1 cellular context compared by ENCODE assay signal in the genomic region with DNA sequence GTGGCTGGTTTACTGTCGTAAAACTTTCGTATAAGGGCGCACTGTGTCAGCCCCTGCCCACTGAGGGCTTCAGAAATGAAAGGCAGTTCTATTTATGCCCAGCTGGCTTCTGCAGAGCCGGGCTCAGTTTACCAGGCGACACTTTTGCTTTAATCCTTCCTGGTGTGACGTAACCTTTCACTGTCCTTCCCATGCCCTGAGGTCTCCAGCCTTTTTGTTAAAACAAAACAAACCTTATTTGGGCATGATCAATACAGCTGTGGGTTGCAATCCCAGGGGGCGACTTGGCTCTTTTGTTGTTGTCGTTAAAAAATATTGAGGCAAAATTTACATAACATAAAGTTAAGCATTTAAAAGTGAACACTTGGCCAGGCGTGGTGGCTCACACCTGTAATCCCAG.
A peak's percentile ranks its signal among the peaks of the same experiment; 100 is the strongest.
TF ChIP-seq lines count a peak whose summit lies in the region.

No MANE protein-coding gene starts in this region.

TF ChIP-seq in HepG2, 621 proteins besides CTCF, POLR2A, EP300 and RAD21 (continued from another document and continues in another):
- TF ChIP-seq, protein P1, sequence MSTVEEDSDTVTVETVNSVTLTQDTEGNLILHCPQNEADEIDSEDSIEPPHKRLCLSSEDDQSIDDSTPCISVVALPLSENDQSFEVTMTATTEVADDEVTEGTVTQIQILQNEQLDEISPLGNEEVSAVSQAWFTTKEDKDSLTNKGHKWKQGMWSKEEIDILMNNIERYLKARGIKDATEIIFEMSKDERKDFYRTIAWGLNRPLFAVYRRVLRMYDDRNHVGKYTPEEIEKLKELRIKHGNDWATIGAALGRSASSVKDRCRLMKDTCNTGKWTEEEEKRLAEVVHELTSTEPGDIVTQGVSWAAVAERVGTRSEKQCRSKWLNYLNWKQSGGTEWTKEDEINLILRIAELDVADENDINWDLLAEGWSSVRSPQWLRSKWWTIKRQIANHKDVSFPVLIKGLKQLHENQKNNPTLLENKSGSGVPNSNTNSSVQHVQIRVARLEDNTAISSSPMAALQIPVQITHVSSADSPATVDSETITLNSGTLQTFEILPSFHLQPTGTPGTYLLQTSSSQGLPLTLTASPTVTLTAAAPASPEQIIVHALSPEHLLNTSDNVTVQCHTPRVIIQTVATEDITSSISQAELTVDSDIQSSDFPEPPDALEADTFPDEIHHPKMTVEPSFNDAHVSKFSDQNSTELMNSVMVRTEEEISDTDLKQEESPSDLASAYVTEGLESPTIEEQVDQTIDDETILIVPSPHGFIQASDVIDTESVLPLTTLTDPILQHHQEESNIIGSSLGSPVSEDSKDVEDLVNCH (CRISPR knock-in tag; IDR thresholded peaks at IDR 0.05): no peak
- peak; percentile 52; the same call in 1 of the 2 replicates for TF ChIP-seq ZMYM4 (CRISPR knock-in tag; IDR thresholded peaks at IDR 0.05)
- TF ChIP-seq, protein P2, sequence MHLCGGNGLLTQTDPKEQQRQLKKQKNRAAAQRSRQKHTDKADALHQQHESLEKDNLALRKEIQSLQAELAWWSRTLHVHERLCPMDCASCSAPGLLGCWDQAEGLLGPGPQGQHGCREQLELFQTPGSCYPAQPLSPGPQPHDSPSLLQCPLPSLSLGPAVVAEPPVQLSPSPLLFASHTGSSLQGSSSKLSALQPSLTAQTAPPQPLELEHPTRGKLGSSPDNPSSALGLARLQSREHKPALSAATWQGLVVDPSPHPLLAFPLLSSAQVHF (CRISPR knock-in tag; IDR thresholded peaks at IDR 0.05): no peak
- 0 out of 2 replicates have a peak, but pooled peaks have one; percentile 24 for TF ChIP-seq ZNF350 (CRISPR knock-in tag; IDR thresholded peaks at IDR 0.05; ENCODE audit: borderline replicate concordance, low read depth)
- peak; percentile 44; the same call in 1 of the 2 replicates for TF ChIP-seq ESRRA (CRISPR knock-in tag; IDR thresholded peaks at IDR 0.05; ENCODE audit: low read depth)
- TF ChIP-seq CEBPB (IDR thresholded peaks at IDR 0.05; ENCODE audit: borderline replicate concordance, low read depth, low read length): peak; percentile 60; the same call in 1 of the 2 replicates
- TF ChIP-seq ZNF761 (CRISPR knock-in tag; conservative IDR thresholded peaks at IDR 0.05): no peak
- TF ChIP-seq, protein P3, sequence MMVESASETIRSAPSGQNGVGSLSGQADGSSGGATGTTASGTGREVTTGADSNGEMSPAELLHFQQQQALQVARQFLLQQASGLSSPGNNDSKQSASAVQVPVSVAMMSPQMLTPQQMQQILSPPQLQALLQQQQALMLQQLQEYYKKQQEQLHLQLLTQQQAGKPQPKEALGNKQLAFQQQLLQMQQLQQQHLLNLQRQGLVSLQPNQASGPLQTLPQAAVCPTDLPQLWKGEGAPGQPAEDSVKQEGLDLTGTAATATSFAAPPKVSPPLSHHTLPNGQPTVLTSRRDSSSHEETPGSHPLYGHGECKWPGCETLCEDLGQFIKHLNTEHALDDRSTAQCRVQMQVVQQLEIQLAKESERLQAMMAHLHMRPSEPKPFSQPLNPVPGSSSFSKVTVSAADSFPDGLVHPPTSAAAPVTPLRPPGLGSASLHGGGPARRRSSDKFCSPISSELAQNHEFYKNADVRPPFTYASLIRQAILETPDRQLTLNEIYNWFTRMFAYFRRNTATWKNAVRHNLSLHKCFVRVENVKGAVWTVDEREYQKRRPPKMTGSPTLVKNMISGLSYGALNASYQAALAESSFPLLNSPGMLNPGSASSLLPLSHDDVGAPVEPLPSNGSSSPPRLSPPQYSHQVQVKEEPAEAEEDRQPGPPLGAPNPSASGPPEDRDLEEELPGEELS (CRISPR knock-in tag; IDR thresholded peaks at IDR 0.05): peak; percentile 70
- TF ChIP-seq ZNF772 (CRISPR knock-in tag; IDR thresholded peaks at IDR 0.05): peak; percentile 21; the same call in 1 of the 2 replicates
- TF ChIP-seq, protein P4, sequence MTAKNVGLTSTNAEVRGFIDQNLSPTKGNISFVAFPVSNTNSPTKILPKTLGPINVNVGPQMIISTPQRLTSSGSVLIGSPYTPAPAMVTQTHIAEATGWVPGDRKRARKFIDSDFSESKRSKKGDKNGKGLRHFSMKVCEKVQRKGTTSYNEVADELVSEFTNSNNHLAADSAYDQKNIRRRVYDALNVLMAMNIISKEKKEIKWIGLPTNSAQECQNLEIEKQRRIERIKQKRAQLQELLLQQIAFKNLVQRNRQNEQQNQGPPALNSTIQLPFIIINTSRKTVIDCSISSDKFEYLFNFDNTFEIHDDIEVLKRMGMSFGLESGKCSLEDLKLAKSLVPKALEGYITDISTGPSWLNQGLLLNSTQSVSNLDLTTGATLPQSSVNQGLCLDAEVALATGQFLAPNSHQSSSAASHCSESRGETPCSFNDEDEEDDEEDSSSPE (CRISPR knock-in tag; IDR thresholded peaks at IDR 0.05): no peak
- TF ChIP-seq RARA (CRISPR knock-in tag; IDR thresholded peaks at IDR 0.05): peak; percentile 93
- TF ChIP-seq, protein P5, sequence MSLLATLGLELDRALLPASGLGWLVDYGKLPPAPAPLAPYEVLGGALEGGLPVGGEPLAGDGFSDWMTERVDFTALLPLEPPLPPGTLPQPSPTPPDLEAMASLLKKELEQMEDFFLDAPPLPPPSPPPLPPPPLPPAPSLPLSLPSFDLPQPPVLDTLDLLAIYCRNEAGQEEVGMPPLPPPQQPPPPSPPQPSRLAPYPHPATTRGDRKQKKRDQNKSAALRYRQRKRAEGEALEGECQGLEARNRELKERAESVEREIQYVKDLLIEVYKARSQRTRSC (CRISPR knock-in tag; IDR thresholded peaks at IDR 0.05; ENCODE audit: low read depth): no peak
- TF ChIP-seq GTF3A (CRISPR knock-in tag; conservative IDR thresholded peaks at IDR 0.05): no peak
- peak; percentile 99 for TF ChIP-seq SRF (IDR thresholded peaks at IDR 0.05; ENCODE audit: low read depth, low read length)
- TF ChIP-seq MEF2D (CRISPR knock-in tag; IDR thresholded peaks at IDR 0.05): peak; percentile 32; the same call in 1 of the 2 replicates
- TF ChIP-seq RXRA (CRISPR knock-in tag; IDR thresholded peaks at IDR 0.05): peak; percentile 25; the same call in 1 of the 2 replicates
- no peak for TF ChIP-seq HNF4G (IDR thresholded peaks at IDR 0.05; ENCODE audit: borderline replicate concordance, low read depth, low read length)
- 0 out of 2 replicates have a peak, but pooled peaks have one; percentile 28 for TF ChIP-seq HNF4G (CRISPR knock-in tag; IDR thresholded peaks at IDR 0.05; ENCODE audit: borderline replicate concordance, low read depth)
- TF ChIP-seq, protein P6, sequence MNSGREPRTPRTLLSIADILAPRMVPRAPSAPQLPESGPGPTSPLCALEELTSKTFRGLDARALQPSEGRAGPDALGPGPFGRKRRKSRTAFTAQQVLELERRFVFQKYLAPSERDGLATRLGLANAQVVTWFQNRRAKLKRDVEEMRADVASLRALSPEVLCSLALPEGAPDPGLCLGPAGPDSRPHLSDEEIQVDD (CRISPR knock-in tag; IDR thresholded peaks at IDR 0.05; ENCODE audit: borderline replicate concordance): no peak
- TF ChIP-seq SMAD3 (CRISPR knock-in tag; IDR thresholded peaks at IDR 0.05): 0 out of 2 replicates have a peak, but pooled peaks have one; percentile 39
- TF ChIP-seq ZNF724P (CRISPR knock-in tag; IDR thresholded peaks at IDR 0.05; ENCODE audit: borderline replicate concordance): no peak
- TF ChIP-seq MTA1 (CRISPR knock-in tag; IDR thresholded peaks at IDR 0.05; ENCODE audit: borderline replicate concordance): no peak
- TF ChIP-seq ADNP (CRISPR knock-in tag; IDR thresholded peaks at IDR 0.05): no peak
- TF ChIP-seq KLF13 (CRISPR knock-in tag; IDR thresholded peaks at IDR 0.05): no peak
- TF ChIP-seq ZC3H13 (CRISPR knock-in tag; IDR thresholded peaks at IDR 0.05): no peak
- TF ChIP-seq, protein P7, sequence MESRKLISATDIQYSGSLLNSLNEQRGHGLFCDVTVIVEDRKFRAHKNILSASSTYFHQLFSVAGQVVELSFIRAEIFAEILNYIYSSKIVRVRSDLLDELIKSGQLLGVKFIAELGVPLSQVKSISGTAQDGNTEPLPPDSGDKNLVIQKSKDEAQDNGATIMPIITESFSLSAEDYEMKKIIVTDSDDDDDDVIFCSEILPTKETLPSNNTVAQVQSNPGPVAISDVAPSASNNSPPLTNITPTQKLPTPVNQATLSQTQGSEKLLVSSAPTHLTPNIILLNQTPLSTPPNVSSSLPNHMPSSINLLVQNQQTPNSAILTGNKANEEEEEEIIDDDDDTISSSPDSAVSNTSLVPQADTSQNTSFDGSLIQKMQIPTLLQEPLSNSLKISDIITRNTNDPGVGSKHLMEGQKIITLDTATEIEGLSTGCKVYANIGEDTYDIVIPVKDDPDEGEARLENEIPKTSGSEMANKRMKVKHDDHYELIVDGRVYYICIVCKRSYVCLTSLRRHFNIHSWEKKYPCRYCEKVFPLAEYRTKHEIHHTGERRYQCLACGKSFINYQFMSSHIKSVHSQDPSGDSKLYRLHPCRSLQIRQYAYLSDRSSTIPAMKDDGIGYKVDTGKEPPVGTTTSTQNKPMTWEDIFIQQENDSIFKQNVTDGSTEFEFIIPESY (CRISPR knock-in tag; IDR thresholded peaks at IDR 0.05): no peak
- peak; percentile 52; the same call in 1 of the 2 replicates for TF ChIP-seq ETV5 (CRISPR knock-in tag; IDR thresholded peaks at IDR 0.05; ENCODE audit: borderline replicate concordance)
- TF ChIP-seq FOXP1 (IDR thresholded peaks at IDR 0.05): no peak
- TF ChIP-seq FOXP1 (CRISPR knock-in tag; IDR thresholded peaks at IDR 0.05): peak; percentile 70
- TF ChIP-seq, protein P8, sequence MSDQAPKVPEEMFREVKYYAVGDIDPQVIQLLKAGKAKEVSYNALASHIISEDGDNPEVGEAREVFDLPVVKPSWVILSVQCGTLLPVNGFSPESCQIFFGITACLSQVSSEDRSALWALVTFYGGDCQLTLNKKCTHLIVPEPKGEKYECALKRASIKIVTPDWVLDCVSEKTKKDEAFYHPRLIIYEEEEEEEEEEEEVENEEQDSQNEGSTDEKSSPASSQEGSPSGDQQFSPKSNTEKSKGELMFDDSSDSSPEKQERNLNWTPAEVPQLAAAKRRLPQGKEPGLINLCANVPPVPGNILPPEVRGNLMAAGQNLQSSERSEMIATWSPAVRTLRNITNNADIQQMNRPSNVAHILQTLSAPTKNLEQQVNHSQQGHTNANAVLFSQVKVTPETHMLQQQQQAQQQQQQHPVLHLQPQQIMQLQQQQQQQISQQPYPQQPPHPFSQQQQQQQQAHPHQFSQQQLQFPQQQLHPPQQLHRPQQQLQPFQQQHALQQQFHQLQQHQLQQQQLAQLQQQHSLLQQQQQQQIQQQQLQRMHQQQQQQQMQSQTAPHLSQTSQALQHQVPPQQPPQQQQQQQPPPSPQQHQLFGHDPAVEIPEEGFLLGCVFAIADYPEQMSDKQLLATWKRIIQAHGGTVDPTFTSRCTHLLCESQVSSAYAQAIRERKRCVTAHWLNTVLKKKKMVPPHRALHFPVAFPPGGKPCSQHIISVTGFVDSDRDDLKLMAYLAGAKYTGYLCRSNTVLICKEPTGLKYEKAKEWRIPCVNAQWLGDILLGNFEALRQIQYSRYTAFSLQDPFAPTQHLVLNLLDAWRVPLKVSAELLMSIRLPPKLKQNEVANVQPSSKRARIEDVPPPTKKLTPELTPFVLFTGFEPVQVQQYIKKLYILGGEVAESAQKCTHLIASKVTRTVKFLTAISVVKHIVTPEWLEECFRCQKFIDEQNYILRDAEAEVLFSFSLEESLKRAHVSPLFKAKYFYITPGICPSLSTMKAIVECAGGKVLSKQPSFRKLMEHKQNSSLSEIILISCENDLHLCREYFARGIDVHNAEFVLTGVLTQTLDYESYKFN (CRISPR knock-in tag; conservative IDR thresholded peaks at IDR 0.05): peak; percentile 75
- TF ChIP-seq FOXC1 (CRISPR knock-in tag; IDR thresholded peaks at IDR 0.05; ENCODE audit: borderline replicate concordance): no peak
- TF ChIP-seq ZBTB38 (CRISPR knock-in tag; IDR thresholded peaks at IDR 0.05): peak; percentile 54; the same call in 1 of the 2 replicates
- TF ChIP-seq PITX1 (CRISPR knock-in tag; IDR thresholded peaks at IDR 0.05): peak; percentile 84; the same call in 1 of the 2 replicates
- no peak for TF ChIP-seq SOX6 (IDR thresholded peaks at IDR 0.05)
- TF ChIP-seq SOX6 (CRISPR knock-in tag; IDR thresholded peaks at IDR 0.05): peak; percentile 91
- TF ChIP-seq, protein P9, sequence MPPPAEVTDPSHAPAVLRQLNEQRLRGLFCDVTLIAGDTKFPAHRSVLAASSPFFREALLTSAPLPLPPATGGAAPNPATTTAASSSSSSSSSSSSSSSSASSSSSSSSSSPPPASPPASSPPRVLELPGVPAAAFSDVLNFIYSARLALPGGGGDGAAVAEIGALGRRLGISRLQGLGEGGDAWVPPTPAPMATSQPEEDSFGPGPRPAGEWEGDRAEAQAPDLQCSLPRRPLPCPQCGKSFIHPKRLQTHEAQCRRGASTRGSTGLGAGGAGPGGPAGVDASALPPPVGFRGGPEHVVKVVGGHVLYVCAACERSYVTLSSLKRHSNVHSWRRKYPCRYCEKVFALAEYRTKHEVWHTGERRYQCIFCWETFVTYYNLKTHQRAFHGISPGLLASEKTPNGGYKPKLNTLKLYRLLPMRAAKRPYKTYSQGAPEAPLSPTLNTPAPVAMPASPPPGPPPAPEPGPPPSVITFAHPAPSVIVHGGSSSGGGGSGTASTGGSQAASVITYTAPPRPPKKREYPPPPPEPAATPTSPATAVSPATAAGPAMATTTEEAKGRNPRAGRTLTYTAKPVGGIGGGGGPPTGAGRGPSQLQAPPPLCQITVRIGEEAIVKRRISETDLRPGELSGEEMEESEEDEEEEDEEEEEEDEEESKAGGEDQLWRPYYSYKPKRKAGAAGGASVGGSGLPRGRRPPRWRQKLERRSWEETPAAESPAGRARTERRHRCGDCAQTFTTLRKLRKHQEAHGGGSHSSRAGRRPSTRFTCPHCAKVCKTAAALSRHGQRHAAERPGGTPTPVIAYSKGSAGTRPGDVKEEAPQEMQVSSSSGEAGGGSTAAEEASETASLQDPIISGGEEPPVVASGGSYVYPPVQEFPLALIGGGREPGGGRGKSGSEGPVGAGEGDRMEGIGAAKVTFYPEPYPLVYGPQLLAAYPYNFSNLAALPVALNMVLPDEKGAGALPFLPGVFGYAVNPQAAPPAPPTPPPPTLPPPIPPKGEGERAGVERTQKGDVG (CRISPR knock-in tag; IDR thresholded peaks at IDR 0.05; ENCODE audit: borderline replicate concordance): 0 out of 2 replicates have a peak, but pooled peaks have one; percentile 36
- TF ChIP-seq GATAD2A (CRISPR knock-in tag; IDR thresholded peaks at IDR 0.05): peak; percentile 81
- TF ChIP-seq ELF1 (CRISPR knock-in tag; IDR thresholded peaks at IDR 0.05): peak; percentile 81
- TF ChIP-seq ZNF747 (CRISPR knock-in tag; IDR thresholded peaks at IDR 0.05; ENCODE audit: borderline replicate concordance): no peak
- TF ChIP-seq KLF11 (CRISPR knock-in tag; IDR thresholded peaks at IDR 0.05): no peak
- no peak for TF ChIP-seq ZNF260 (CRISPR knock-in tag; IDR thresholded peaks at IDR 0.05; ENCODE audit: borderline replicate concordance, low read depth)
- no peak for TF ChIP-seq SNAI1 (CRISPR knock-in tag; IDR thresholded peaks at IDR 0.05; ENCODE audit: borderline replicate concordance)
- TF ChIP-seq TBX2 (CRISPR knock-in tag; IDR thresholded peaks at IDR 0.05; ENCODE audit: borderline replicate concordance): peak; percentile 55; the same call in 1 of the 2 replicates
